Comparison of ENCODE assay signal across 31 cellular contexts in genomic region chrX:151921292-151921691, GRCh38. TPM values are rescaled to one million over a fixed set of nuclear protein-coding genes. Genes with fewer than 3 reads are reported as not detected.
"Had no signal": no experiment of that assay in that cellular context is flagged by ENCODE, and none has a peak within 500 bp of the region (broad histone marks: within the 10 kb centered on the region; RNA-seq: fewer than 3 reads in every experiment).

No MANE protein-coding gene starts in this region.

- H3K27me3 ChIP-seq: colonic mucosa, esophagus squamous epithelium, gastrocnemius medialis, heart right ventricle, left lung had no signal

- H3K4me3 ChIP-seq: colonic mucosa, esophagus squamous epithelium, gastrocnemius medialis, heart right ventricle, left lung, lung, mucosa of descending colon had no signal

- H3K4me1 ChIP-seq: colonic mucosa, esophagus squamous epithelium, gastrocnemius medialis, heart right ventricle, left lung had no signal

- ATAC-seq: effector memory CD8-positive, alpha-beta T cell; esophagus mucosa; gastrocnemius medialis; heart right ventricle; left cardiac atrium; left lung; left ventricle myocardium superior; mucosa of descending colon had no signal

- DNase-seq: colonic mucosa; cortex of kidney; effector CD8-positive, alpha-beta T cell; effector memory CD8-positive, alpha-beta T cell; endodermal cell; erythroblast; esophagus squamous epithelium; foreskin fibroblast; foreskin melanocyte; gastrocnemius medialis; glutamatergic neuron; head of caudate nucleus; heart right ventricle; hippocampal formation; left cardiac atrium; left lung; left ventricle myocardium superior; mammary epithelial cell; mesendoderm; mucosa of descending colon; naive B cell had no signal

- H3K36me3 ChIP-seq: colonic mucosa, esophagus squamous epithelium, gastrocnemius medialis, heart right ventricle, left lung had no signal

- H3K27ac ChIP-seq: colonic mucosa, epithelial cell of prostate, esophagus squamous epithelium, gastrocnemius medialis, heart right ventricle, left lung had no signal

- H3K9me3 ChIP-seq: colonic mucosa, esophagus squamous epithelium, gastrocnemius medialis, heart right ventricle, left lung, mucosa of descending colon had no signal

RNA-seq across cellular contexts. Expression of gene MAGEA4, which starts 8.6 kb away (rescaled TPM):
- total RNA-seq: colonic mucosa, dermis microvascular lymphatic vessel endothelial cell, endodermal cell, esophagus mucosa, esophagus squamous epithelium, gastrocnemius medialis, glomerular endothelial cell, heart right ventricle, kidney epithelial cell, left cardiac atrium, left lung, left ventricle myocardium superior, lower leg skin, lung, mammary epithelial cell, mesothelial cell of epicardium, mucosa of descending colon, myocyte had no signal
- polyA plus RNA-seq: heart right ventricle, keratinocyte, lung, mammary epithelial cell had no signal
